1 cellular context compared by ENCODE assay signal in genomic region chr20:33668087-33668790, GRCh38.
TF ChIP-seq lines count a peak whose summit lies in the region.

No MANE protein-coding gene starts in this region.

TF ChIP-seq in GM23338, 12 proteins besides CTCF, POLR2A, EP300 and RAD21:
- no peak for TF ChIP-seq REST (IDR thresholded peaks at IDR 0.05; ENCODE audit: unreplicated experiment)
- peak; percentile 55; the same call in 1 of the 2 replicates for TF ChIP-seq CREB1 (CRISPR knock-in tag; IDR thresholded peaks at IDR 0.05; ENCODE audit: low read depth)
